10 cellular contexts compared by ENCODE assay signal in genomic region chr6:170177383-170178265, GRCh38.
DNase-seq lines count a peak whose midpoint lies in the region; ATAC-seq and TF ChIP-seq lines count a peak whose summit lies in the region.
"Had no signal": no experiment of that assay in that cellular context is flagged by ENCODE, and none has a peak within 500 bp of the region (broad histone marks: within the 10 kb centered on the region; RNA-seq: fewer than 3 reads in every experiment).

No MANE protein-coding gene starts in this region.

- peaks cover 26 to 33% of the 10 kb centered on the region in 2 donors for H3K27me3 Mint-ChIP-seq in natural killer cell treated with Interleukin-12 subunit alpha and Interleukin-12 subunit beta and Interleukin-15 and Interleukin-18, amount 100 ng/mL, for 72 hours
- H3K27me3 Mint-ChIP-seq in MCF 10A (ENCODE audit: insufficient read depth, unreplicated experiment) = peaks cover 30% of the 10 kb centered on the region

- no TSS peak for BruUV-seq in MCF 10A (replicated peaks; lab: Mats Ljungman, UMichigan)

- 87 to 95% (median 94%) methylated on average over 22 to 38 of the region's 38 CpGs for WGBS in adrenal gland, 4 donors

- peaks cover 16 to 20% of the 10 kb centered on the region in 2 donors for H3K4me1 Mint-ChIP-seq in natural killer cell treated with Interleukin-12 subunit alpha and Interleukin-12 subunit beta and Interleukin-15 and Interleukin-18, amount 100 ng/mL, for 72 hours (ENCODE audit: low read depth in 2 of 2)
- H3K4me1 Mint-ChIP-seq in MCF 10A (ENCODE audit: insufficient read depth, unreplicated experiment) = peaks cover 13% of the 10 kb centered on the region
- H3K4me1 Mint-ChIP-seq: IgD-negative memory B cell had no signal

- CTCF ChIA-PET in MCF 10A (lab: Yijun Ruan, JAX) = no interaction called here

- H3K9me3 Mint-ChIP-seq in natural killer cell treated with Interleukin-12 subunit alpha and Interleukin-12 subunit beta and Interleukin-15 and Interleukin-18, amount 100 ng/mL, for 72 hours = peaks cover 7% of the 10 kb centered on the region
- H3K9me3 Mint-ChIP-seq in MCF 10A (ENCODE audit: unreplicated experiment) = no peaks in the 10 kb centered on the region

- peak; percentile 10 to 81 for ATAC-seq in natural killer cell treated with Interleukin-12 subunit alpha and Interleukin-12 subunit beta and Interleukin-15 and Interleukin-18, amount 100 ng/mL, for 72 hours
- no peak for ATAC-seq in HG02981 (IDR thresholded peaks at IDR 0.05; ENCODE audit: unreplicated experiment)

- peak; percentile 41 for DNase-seq in D341Med (ENCODE audit: low spot score)
- DNase-seq in H7 = peak; percentile 54
- DNase-seq in adrenal gland = peak in 4 of 7 donors; percentile 19 to 52 (median 22)
- DNase-seq in natural killer cell treated with Interleukin-12 subunit alpha and Interleukin-12 subunit beta and Interleukin-15 and Interleukin-18, amount 100 ng/mL, for 72 hours (ENCODE audit: low spot score) = no peak
- DNase-seq in pons (ENCODE audit: low spot score) = no peak
- DNase-seq in MCF 10A (ENCODE audit: unreplicated experiment) = no peak
- DNase-seq: stimulated activated CD4-positive, alpha-beta T cell treated with anti-CD3 and anti-CD28 coated beads, Interleukin-2, amount 100 ng/mL, for 48 hours had no signal

- H3K36me3 ChIP-seq in H7 (replicated peaks; ENCODE audit: control insufficient read depth, insufficient read depth, low read length) (no peaks in the 10 kb centered on the region), adrenal gland (replicated peaks in 1 of 2) (no peaks in the 10 kb centered on the region)
- H3K36me3 ChIP-seq: cardiac muscle cell had no signal

- peaks cover 7% of the 10 kb centered on the region for H3K36me3 Mint-ChIP-seq in natural killer cell treated with Interleukin-12 subunit alpha and Interleukin-12 subunit beta and Interleukin-15 and Interleukin-18, amount 100 ng/mL, for 72 hours
- H3K36me3 Mint-ChIP-seq in MCF 10A (ENCODE audit: insufficient read depth, unreplicated experiment) = peaks cover 10% of the 10 kb centered on the region

- H3K9me3 ChIP-seq in adrenal gland (replicated peaks in 1 of 3) = no peaks in the 10 kb centered on the region

- H3K4me3 Mint-ChIP-seq in natural killer cell treated with Interleukin-12 subunit alpha and Interleukin-12 subunit beta and Interleukin-15 and Interleukin-18, amount 100 ng/mL, for 72 hours = peak overlapping the region; percentile 34
- H3K4me3 Mint-ChIP-seq in MCF 10A (ENCODE audit: unreplicated experiment) = no peak overlapping the region

- no peak for TF ChIP-seq POLR2A in adrenal gland (IDR thresholded peaks at IDR 0.05)

- H3K4me3 ChIP-seq in H7 (ENCODE audit: insufficient read depth, low read depth, low read length) = no peak overlapping the region
- H3K4me3 ChIP-seq in adrenal gland = no peak overlapping the region
- H3K4me3 ChIP-seq: cardiac muscle cell had no signal

- H3K27me3 ChIP-seq in H7 (ENCODE audit: control insufficient read depth, insufficient read depth, low read length) (no peaks in the 10 kb centered on the region), adrenal gland (no peaks in the 10 kb centered on the region)
- H3K27me3 ChIP-seq: cardiac muscle cell had no signal

- intact Hi-C loops in adrenal gland (cut with DNase I) = no loop called here
- intact Hi-C loops in MCF 10A (cut with micrococcal nuclease) = loop anchor here (10.0 kb wide), 2 partner anchors 117 to 337 kb away; partner anchors contain the start of gene DLL1

- TF ChIP-seq CTCF in adrenal gland (IDR thresholded peaks at IDR 0.05) (no peak), MCF 10A (IDR thresholded peaks at IDR 0.05; ENCODE audit: unreplicated experiment) (no peak)

- no peak overlapping the region for H3K27ac ChIP-seq in adrenal gland
- H3K27ac ChIP-seq: cardiac muscle cell had no signal

- peak overlapping the region; percentile 90 to 93 for H3K27ac Mint-ChIP-seq in natural killer cell treated with Interleukin-12 subunit alpha and Interleukin-12 subunit beta and Interleukin-15 and Interleukin-18, amount 100 ng/mL, for 72 hours
- H3K27ac Mint-ChIP-seq in MCF 10A (ENCODE audit: low read depth, unreplicated experiment) = no peak overlapping the region

- no peaks in the 10 kb centered on the region for H3K4me1 ChIP-seq in adrenal gland (replicated peaks in 1 of 2)

- POLR2A ChIA-PET in MCF 10A (lab: Yijun Ruan, JAX) = interaction anchor here (0.7 to 3.9 kb wide), 3 partner anchors 47 to 151 kb away, joined by 3 to 43 read pairs (median 9); no protein-coding TSS in a partner anchor

Comparison
In these comparisons a context has a peak if more than half of its experiments do, and no peak if none do; other contexts are left out.
1. DNase-seq: peak in D341Med (single experiment), H7 (single experiment) and adrenal gland (4 of 7); none in natural killer cell treated with Interleukin-12 subunit alpha and Interleukin-12 subunit beta and Interleukin-15 and Interleukin-18, amount 100 ng/mL, for 72 hours (single experiment), pons (single experiment) and MCF 10A (single experiment).